ENCODE assay signal across 1 cellular context in the genomic region with DNA sequence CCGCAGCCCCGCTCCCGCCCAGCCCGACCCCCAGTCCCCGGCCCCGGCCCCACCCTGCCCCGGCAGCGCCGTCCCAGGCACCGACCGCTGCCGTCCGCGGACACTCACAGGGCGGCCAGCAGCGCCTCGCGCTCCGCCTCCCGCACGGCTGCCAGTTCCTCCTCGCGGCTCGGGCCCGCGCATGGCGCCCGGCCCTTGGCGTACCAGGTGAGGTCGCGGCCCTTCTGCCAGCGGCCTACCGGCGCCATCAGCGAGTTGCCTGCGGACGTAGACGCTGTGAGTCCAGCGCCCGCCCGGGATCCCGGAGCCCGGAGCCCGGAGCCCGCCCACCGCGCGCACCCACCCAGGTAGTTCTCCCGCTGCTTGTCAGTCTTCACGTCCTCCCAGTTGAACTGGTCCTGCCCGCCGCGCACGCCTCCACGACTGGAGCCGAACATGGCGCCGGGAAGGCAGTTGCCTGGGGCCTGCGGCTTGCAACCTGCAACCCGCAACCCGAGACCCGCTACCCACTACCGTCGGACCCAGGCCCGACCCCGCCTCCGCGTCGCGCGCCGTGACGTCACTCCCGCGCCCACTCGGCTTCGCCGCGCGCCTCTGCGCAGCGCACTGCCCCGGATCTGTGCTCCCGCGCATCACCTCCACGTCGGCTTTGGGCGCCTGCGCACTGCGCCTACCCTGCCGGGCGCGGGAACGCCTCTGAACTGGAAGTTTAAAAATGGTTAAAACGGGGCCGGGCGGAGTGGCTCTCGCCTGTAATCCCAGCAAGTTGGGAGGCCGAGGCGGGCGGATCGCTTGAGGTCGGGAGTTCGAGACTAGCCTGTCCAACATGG.
TF ChIP-seq lines count a peak whose summit lies in the region.

A gene (minus strand): TSS at position 535 of the 830 bp plus-strand sequence. CDS start 98 bp downstream, at position 437.

TF ChIP-seq in K562, 482 proteins besides CTCF, POLR2A, EP300 and RAD21 (continued from another document and continues in another):
- TF ChIP-seq, protein P1, sequence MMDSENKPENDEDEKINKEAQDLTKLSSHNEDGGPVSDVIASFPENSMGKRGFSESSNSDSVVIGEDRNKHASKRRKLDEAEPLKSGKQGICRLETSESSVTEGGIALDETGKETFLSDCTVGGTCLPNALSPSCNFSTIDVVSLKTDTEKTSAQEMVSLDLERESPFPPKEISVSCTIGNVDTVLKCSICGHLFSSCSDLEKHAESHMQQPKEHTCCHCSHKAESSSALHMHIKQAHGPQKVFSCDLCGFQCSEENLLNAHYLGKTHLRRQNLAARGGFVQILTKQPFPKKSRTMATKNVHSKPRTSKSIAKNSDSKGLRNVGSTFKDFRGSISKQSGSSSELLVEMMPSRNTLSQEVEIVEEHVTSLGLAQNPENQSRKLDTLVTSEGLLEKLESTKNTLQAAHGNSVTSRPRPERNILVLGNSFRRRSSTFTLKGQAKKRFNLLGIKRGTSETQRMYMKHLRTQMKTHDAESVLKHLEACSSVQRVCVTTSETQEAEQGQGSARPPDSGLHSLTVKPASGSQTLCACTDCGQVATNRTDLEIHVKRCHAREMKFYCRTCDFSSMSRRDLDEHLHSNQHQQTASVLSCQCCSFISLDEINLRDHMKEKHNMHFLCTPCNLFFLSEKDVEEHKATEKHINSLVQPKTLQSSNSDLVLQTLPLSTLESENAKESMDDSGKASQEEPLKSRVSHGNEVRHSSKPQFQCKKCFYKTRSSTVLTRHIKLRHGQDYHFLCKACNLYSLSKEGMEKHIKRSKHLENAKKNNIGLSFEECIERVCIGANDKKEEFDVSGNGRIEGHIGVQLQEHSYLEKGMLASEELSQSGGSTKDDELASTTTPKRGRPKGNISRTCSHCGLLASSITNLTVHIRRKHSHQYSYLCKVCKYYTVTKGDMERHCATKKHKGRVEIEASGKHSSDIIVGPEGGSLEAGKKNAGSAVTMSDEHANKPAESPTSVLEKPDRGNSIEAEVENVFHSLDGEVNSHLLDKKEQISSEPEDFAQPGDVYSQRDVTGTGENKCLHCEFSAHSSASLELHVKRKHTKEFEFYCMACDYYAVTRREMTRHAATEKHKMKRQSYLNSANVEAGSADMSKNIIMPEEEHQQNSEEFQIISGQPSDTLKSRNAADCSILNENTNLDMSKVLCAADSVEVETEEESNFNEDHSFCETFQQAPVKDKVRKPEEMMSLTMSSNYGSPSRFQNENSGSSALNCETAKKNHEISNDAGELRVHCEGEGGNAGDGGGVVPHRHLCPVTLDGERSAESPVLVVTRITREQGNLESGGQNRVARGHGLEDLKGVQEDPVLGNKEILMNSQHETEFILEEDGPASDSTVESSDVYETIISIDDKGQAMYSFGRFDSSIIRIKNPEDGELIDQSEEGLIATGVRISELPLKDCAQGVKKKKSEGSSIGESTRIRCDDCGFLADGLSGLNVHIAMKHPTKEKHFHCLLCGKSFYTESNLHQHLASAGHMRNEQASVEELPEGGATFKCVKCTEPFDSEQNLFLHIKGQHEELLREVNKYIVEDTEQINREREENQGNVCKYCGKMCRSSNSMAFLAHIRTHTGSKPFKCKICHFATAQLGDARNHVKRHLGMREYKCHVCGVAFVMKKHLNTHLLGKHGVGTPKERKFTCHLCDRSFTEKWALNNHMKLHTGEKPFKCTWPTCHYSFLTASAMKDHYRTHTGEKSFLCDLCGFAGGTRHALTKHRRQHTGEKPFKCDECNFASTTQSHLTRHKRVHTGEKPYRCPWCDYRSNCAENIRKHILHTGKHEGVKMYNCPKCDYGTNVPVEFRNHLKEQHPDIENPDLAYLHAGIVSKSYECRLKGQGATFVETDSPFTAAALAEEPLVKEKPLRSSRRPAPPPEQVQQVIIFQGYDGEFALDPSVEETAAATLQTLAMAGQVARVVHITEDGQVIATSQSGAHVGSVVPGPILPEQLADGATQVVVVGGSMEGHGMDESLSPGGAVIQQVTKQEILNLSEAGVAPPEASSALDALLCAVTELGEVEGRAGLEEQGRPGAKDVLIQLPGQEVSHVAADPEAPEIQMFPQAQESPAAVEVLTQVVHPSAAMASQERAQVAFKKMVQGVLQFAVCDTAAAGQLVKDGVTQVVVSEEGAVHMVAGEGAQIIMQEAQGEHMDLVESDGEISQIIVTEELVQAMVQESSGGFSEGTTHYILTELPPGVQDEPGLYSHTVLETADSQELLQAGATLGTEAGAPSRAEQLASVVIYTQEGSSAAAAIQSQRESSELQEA (IDR thresholded peaks at IDR 0.05; ENCODE audit: low read depth) = no peak
- TF ChIP-seq MAFG (tag; conservative IDR thresholded peaks at IDR 0.05) (no peak), ARID2 (IDR thresholded peaks at IDR 0.05) (no peak), KAT8 (IDR thresholded peaks at IDR 0.05; ENCODE audit: low read depth) (no peak), ILK (tag; IDR thresholded peaks at IDR 0.05; ENCODE audit: borderline replicate concordance, low read depth) (no peak), CBFA2T2 (conservative IDR thresholded peaks at IDR 0.05) (no peak), LEF1 (IDR thresholded peaks at IDR 0.05) (no peak), STAT5A (IDR thresholded peaks at IDR 0.05; ENCODE audit: borderline replicate concordance, low read length) (no peak), HMG20B (CRISPR knock-in tag; IDR thresholded peaks at IDR 0.05) (no peak), KDM5B (IDR thresholded peaks at IDR 0.05; ENCODE audit: insufficient replicate concordance, low read depth, low read length) (peak; percentile 27), CHCHD3 (CRISPR knock-in tag; IDR thresholded peaks at IDR 0.05) (no peak), HNRNPUL1 (IDR thresholded peaks at IDR 0.05; ENCODE audit: low read length) (no peak), DIDO1 (tag; IDR thresholded peaks at IDR 0.05; ENCODE audit: low read depth) (peak; percentile 88; the same call in 1 of the 2 replicates), FUS (optimal IDR thresholded peaks at IDR 0.05; ENCODE audit: low read depth, low read length) (peak; percentile 62), ZNF239 (CRISPR knock-in tag; IDR thresholded peaks at IDR 0.05) (no peak), JUND (IDR thresholded peaks at IDR 0.05; ENCODE audit: borderline replicate concordance, low read depth, low read length) (peak; percentile 85), JUND (tag; IDR thresholded peaks at IDR 0.05; ENCODE audit: borderline replicate concordance, low read depth, low read length) (peak; percentile 62; the same call in 1 of the 3 replicates), ZNF282 (CRISPR knock-in tag; IDR thresholded peaks at IDR 0.05) (peak; percentile 59; the same call in 1 of the 2 replicates), NBN (IDR thresholded peaks at IDR 0.05; ENCODE audit: low read depth) (peak; percentile 98), ERF (CRISPR knock-in tag; IDR thresholded peaks at IDR 0.05) (peak; percentile 67; the same call in 1 of the 2 replicates), TARDBP (IDR thresholded peaks at IDR 0.05) (no peak), MCM7 (IDR thresholded peaks at IDR 0.05) (no peak), FOS (IDR thresholded peaks at IDR 0.05; ENCODE audit: extremely low read depth, insufficient read length) (no peak), TEAD4 (IDR thresholded peaks at IDR 0.05; ENCODE audit: low read length) (0 out of 2 replicates have a peak, but pooled peaks have one; percentile 5), TEAD4 (CRISPR knock-in tag; IDR thresholded peaks at IDR 0.05; ENCODE audit: borderline replicate concordance) (no peak; the same call in 1 of the 2 replicates), HDGF (IDR thresholded peaks at IDR 0.05) (no peak), RBM25 (IDR thresholded peaks at IDR 0.05; ENCODE audit: low read depth, low read length, severe bottlenecking) (no peak)
- TF ChIP-seq, protein P2, sequence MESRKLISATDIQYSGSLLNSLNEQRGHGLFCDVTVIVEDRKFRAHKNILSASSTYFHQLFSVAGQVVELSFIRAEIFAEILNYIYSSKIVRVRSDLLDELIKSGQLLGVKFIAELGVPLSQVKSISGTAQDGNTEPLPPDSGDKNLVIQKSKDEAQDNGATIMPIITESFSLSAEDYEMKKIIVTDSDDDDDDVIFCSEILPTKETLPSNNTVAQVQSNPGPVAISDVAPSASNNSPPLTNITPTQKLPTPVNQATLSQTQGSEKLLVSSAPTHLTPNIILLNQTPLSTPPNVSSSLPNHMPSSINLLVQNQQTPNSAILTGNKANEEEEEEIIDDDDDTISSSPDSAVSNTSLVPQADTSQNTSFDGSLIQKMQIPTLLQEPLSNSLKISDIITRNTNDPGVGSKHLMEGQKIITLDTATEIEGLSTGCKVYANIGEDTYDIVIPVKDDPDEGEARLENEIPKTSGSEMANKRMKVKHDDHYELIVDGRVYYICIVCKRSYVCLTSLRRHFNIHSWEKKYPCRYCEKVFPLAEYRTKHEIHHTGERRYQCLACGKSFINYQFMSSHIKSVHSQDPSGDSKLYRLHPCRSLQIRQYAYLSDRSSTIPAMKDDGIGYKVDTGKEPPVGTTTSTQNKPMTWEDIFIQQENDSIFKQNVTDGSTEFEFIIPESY (CRISPR knock-in tag; IDR thresholded peaks at IDR 0.05) = no peak
- TF ChIP-seq, protein P3, sequence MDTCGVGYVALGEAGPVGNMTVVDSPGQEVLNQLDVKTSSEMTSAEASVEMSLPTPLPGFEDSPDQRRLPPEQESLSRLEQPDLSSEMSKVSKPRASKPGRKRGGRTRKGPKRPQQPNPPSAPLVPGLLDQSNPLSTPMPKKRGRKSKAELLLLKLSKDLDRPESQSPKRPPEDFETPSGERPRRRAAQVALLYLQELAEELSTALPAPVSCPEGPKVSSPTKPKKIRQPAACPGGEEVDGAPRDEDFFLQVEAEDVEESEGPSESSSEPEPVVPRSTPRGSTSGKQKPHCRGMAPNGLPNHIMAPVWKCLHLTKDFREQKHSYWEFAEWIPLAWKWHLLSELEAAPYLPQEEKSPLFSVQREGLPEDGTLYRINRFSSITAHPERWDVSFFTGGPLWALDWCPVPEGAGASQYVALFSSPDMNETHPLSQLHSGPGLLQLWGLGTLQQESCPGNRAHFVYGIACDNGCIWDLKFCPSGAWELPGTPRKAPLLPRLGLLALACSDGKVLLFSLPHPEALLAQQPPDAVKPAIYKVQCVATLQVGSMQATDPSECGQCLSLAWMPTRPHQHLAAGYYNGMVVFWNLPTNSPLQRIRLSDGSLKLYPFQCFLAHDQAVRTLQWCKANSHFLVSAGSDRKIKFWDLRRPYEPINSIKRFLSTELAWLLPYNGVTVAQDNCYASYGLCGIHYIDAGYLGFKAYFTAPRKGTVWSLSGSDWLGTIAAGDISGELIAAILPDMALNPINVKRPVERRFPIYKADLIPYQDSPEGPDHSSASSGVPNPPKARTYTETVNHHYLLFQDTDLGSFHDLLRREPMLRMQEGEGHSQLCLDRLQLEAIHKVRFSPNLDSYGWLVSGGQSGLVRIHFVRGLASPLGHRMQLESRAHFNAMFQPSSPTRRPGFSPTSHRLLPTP (IDR thresholded peaks at IDR 0.05; ENCODE audit: borderline replicate concordance, extremely low read depth, insufficient read length) = peak; percentile 22
- TF ChIP-seq, protein P4, sequence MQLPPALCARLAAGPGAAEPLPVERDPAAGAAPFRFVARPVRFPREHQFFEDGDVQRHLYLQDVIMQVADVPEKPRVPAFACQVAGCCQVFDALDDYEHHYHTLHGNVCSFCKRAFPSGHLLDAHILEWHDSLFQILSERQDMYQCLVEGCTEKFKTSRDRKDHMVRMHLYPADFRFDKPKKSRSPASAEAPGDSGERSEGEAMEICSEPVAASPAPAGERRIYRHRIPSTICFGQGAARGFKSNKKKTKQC (CRISPR knock-in tag; IDR thresholded peaks at IDR 0.05) = peak; percentile 83
- TF ChIP-seq, protein P5, sequence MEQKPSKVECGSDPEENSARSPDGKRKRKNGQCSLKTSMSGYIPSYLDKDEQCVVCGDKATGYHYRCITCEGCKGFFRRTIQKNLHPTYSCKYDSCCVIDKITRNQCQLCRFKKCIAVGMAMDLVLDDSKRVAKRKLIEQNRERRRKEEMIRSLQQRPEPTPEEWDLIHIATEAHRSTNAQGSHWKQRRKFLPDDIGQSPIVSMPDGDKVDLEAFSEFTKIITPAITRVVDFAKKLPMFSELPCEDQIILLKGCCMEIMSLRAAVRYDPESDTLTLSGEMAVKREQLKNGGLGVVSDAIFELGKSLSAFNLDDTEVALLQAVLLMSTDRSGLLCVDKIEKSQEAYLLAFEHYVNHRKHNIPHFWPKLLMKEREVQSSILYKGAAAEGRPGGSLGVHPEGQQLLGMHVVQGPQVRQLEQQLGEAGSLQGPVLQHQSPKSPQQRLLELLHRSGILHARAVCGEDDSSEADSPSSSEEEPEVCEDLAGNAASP (IDR thresholded peaks at IDR 0.05) = no peak
